Comparison of ENCODE assay signal across 16 cellular contexts in genomic region chr7:83581667-83582435, GRCh38.
DNase-seq lines count a peak whose midpoint lies in the region; ATAC-seq, FAIRE-seq and TF ChIP-seq lines count a peak whose summit lies in the region.
"Had no signal": no experiment of that assay in that cellular context is flagged by ENCODE, and none has a peak within 500 bp of the region (broad histone marks: within the 10 kb centered on the region; RNA-seq: fewer than 3 reads in every experiment).

No MANE protein-coding gene starts in this region.

- CTCF ChIA-PET in RWPE1 (lab: Yijun Ruan, JAX), result no interaction called here

- H3K9me3 ChIP-seq in pancreas, result no peaks in the 10 kb centered on the region

- FAIRE-seq in A204.1 (lab: Jason Lieb, UNC), result peak; percentile 94
- FAIRE-seq in RCC 7860 (lab: Jason Lieb, UNC), result peak; percentile 89
- FAIRE-seq in frontal cortex (lab: Jason Lieb, UNC), result peak; percentile 98
- peak; percentile 75 for FAIRE-seq in pancreas (lab: Jason Lieb, UNC)
- FAIRE-seq: GM12878 had no signal

- no peaks in the 10 kb centered on the region for H3K4me1 ChIP-seq in pancreas

- H3K4me3 ChIP-seq in pancreas, result no peak overlapping the region
- H3K4me3 ChIP-seq: GM12878, GM23338 had no signal

- 84 to 91% methylated on average over 3 of the region's 3 CpGs for WGBS in pancreas, 2 donors

- intact Hi-C loops in pancreas (cut with DNase I), result no loop called here

- POLR2A ChIA-PET in RWPE1 (lab: Yijun Ruan, JAX; ENCODE audit: low non-redundant PET), result no interaction called here

- H3K36me3 ChIP-seq in pancreas, result no peaks in the 10 kb centered on the region

- no peak for TF ChIP-seq CTCF in pancreas (IDR thresholded peaks at IDR 0.05)
- TF ChIP-seq CTCF in RWPE1 (conservative IDR thresholded peaks at IDR 0.05; ENCODE audit: low read depth), result no peak

- no peak for ATAC-seq in pancreas
- ATAC-seq: GM12878, GM23338 had no signal

- H3K27me3 ChIP-seq in pancreas, result no peaks in the 10 kb centered on the region

- H3K27ac ChIP-seq in pancreas (no peak overlapping the region), RWPE1 (no peak overlapping the region)

- DNase-seq in RCC 7860 (ENCODE audit: low spot score) (no peak), frontal cortex (ENCODE audit: low spot score in 2 of 2) (no peak), pancreas (no peak), RWPE1 (ENCODE audit: low spot score) (no peak), NAMALWA (ENCODE audit: low spot score) (no peak), NCI-H146 (lab: John Stamatoyannopoulos, UW) (no peak)
- DNase-seq: 8988T; C1 segment of cervical spinal cord; Calu3; CD4-positive, alpha-beta T cell; DMS 273 treated with DMSO at 0.1 percent for 48 hours; H7; IMR-90 had no signal
